Comparison of ENCODE assay signal across 2 cellular contexts in the genomic region with DNA sequence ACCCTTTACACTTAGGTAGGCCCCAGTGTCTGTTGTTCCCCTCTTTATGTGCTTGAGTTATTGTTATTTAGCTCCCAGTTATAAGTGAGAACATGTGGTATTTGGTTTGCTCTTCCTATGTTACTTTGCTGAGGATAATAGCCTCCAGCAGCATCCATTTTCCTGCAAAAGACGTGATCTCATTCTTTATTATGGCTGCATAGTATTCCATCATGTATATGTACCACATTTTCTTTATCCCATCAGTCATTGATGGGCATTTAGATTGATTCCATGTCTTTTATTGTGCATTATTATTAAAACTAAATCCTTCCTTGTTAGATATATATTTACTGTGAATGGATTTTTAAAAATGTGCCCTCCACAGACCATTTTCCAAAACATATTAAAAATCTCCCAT.
TF ChIP-seq lines count a peak whose summit lies in the region.

No MANE protein-coding gene starts in this region.

TF ChIP-seq in SK-N-SH treated with all-trans-retinoic acid at 6 μM for 48 hours, 23 proteins besides CTCF, POLR2A, EP300 and RAD21 (continued from another document):
- no peak for TF ChIP-seq TSHZ2 (CRISPR knock-in tag; IDR thresholded peaks at IDR 0.05)
- TF ChIP-seq ARNTL (CRISPR knock-in tag; IDR thresholded peaks at IDR 0.05; ENCODE audit: borderline replicate concordance, low read depth), result no peak
- TF ChIP-seq, protein P1, sequence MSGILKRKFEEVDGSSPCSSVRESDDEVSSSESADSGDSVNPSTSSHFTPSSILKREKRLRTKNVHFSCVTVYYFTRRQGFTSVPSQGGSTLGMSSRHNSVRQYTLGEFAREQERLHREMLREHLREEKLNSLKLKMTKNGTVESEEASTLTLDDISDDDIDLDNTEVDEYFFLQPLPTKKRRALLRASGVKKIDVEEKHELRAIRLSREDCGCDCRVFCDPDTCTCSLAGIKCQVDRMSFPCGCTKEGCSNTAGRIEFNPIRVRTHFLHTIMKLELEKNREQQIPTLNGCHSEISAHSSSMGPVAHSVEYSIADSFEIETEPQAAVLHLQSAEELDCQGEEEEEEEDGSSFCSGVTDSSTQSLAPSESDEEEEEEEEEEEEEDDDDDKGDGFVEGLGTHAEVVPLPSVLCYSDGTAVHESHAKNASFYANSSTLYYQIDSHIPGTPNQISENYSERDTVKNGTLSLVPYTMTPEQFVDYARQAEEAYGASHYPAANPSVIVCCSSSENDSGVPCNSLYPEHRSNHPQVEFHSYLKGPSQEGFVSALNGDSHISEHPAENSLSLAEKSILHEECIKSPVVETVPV (CRISPR knock-in tag; IDR thresholded peaks at IDR 0.05), result no peak
- no peak for TF ChIP-seq ZFP3 (CRISPR knock-in tag; IDR thresholded peaks at IDR 0.05)
- TF ChIP-seq ISL1 (CRISPR knock-in tag; IDR thresholded peaks at IDR 0.05), result no peak

TF ChIP-seq in SK-N-SH, 30 proteins besides CTCF, POLR2A, EP300 and RAD21 (continued from another document):
- TF ChIP-seq, protein P2, sequence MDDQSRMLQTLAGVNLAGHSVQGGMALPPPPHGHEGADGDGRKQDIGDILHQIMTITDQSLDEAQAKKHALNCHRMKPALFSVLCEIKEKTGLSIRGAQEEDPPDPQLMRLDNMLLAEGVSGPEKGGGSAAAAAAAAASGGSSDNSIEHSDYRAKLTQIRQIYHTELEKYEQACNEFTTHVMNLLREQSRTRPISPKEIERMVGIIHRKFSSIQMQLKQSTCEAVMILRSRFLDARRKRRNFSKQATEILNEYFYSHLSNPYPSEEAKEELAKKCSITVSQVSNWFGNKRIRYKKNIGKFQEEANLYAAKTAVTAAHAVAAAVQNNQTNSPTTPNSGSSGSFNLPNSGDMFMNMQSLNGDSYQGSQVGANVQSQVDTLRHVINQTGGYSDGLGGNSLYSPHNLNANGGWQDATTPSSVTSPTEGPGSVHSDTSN (IDR thresholded peaks at IDR 0.05), result no peak
- TF ChIP-seq, protein P3, sequence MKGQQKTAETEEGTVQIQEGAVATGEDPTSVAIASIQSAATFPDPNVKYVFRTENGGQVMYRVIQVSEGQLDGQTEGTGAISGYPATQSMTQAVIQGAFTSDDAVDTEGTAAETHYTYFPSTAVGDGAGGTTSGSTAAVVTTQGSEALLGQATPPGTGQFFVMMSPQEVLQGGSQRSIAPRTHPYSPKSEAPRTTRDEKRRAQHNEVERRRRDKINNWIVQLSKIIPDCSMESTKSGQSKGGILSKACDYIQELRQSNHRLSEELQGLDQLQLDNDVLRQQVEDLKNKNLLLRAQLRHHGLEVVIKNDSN (IDR thresholded peaks at IDR 0.05; ENCODE audit: borderline replicate concordance, low read depth), result no peak
- TF ChIP-seq FOSL2 (IDR thresholded peaks at IDR 0.05; ENCODE audit: borderline replicate concordance, low read depth) (no peak), FOXM1 (IDR thresholded peaks at IDR 0.05; ENCODE audit: low read depth) (no peak), JUND (IDR thresholded peaks at IDR 0.05) (no peak), GATA2 (CRISPR knock-in tag; IDR thresholded peaks at IDR 0.05) (no peak), RCOR1 (IDR thresholded peaks at IDR 0.05; ENCODE audit: low read length) (no peak), EZH2phosphoT487 (IDR thresholded peaks at IDR 0.05; ENCODE audit: borderline replicate concordance, low read depth) (no peak), ZBTB33 (IDR thresholded peaks at IDR 0.05; ENCODE audit: borderline replicate concordance, low read depth) (no peak), USF2 (IDR thresholded peaks at IDR 0.05; ENCODE audit: borderline replicate concordance, low read depth, low read length) (no peak), TAF1 (IDR thresholded peaks at IDR 0.05; ENCODE audit: borderline replicate concordance, low read depth, low read length) (no peak), MEF2A (IDR thresholded peaks at IDR 0.05; ENCODE audit: borderline replicate concordance, low read depth) (no peak), RXRA (IDR thresholded peaks at IDR 0.05; ENCODE audit: borderline replicate concordance, low read depth) (no peak), FOXJ3 (CRISPR knock-in tag; IDR thresholded peaks at IDR 0.05) (no peak), MXI1 (IDR thresholded peaks at IDR 0.05; ENCODE audit: low read depth, low read length) (no peak)
